In the genomic region with DNA sequence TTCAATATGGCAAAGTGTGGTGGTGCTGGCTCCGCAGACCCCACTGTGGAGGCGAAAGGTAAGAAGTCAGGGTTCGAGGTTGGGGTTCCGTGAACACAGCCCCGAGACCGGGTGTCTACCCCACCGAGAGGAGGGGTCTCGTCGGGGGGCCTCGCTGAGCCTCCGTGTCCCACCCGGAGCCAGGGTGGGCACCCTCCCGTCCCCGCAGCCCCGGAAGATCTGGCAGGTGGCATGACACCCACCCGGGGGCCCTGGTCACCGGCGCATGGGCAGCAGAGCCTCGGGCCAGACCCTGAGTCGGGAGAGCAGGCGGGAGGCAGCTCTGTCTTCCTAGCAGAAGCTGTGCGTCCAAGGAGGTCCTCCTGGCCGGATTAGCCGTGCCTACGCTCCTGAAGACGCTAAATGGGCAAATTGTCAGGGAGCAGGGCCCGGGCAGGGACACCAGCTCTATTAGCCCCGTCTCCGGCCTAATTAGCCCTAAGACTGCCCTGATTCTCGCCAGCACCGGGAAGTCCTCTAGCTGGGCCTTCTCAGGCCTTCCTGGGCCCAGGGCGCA, we compare ENCODE assay signal across 13 cellular contexts. TPM values are rescaled to one million over a fixed set of nuclear protein-coding genes. Genes with fewer than 3 reads are reported as not detected.
"Had no signal": no experiment of that assay in that cellular context is flagged by ENCODE, and none has a peak within 500 bp of the region (broad histone marks: within the 10 kb centered on the region; RNA-seq: fewer than 3 reads in every experiment).

No MANE protein-coding gene starts in this region.

- FAIRE-seq: keratinocyte had no signal

- H3K27ac ChIP-seq: esophagus squamous epithelium had no signal

- ATAC-seq: T-helper 17 cell had no signal

- H3K36me3 ChIP-seq: esophagus squamous epithelium, sigmoid colon had no signal

- H3K9me3 ChIP-seq: esophagus squamous epithelium, sigmoid colon had no signal

- DNase-seq: activated CD4-positive, CD25-positive, alpha-beta regulatory T cell; esophagus squamous epithelium; foreskin fibroblast; sigmoid colon; stimulated activated CD4-positive, alpha-beta T cell treated with anti-CD3 and anti-CD28 coated beads, Interleukin-12 subunit alpha, Interleukin-12 subunit beta, amount 100 ng/mL, for 4 hours; T-helper 17 cell had no signal

RNA-seq across cellular contexts. Expression of a gene that starts 56.4 kb away (rescaled TPM):
- total RNA-seq: esophagus squamous epithelium, lower leg skin, mesothelial cell of epicardium, myocyte, progenitor cell of endocrine pancreas, sigmoid colon, T-helper 17 cell, temporal lobe, urinary bladder had no signal
- polyA plus RNA-seq: keratinocyte, sigmoid colon, urinary bladder had no signal
